ENCODE assay signal across 15 cellular contexts in genomic region chr11:94861306-94861845, GRCh38.
A peak's percentile ranks its signal among the peaks of the same experiment; 100 is the strongest.
DNase-seq lines count a peak whose midpoint lies in the region; ATAC-seq and TF ChIP-seq lines count a peak whose summit lies in the region.
"Had no signal": no experiment of that assay in that cellular context is flagged by ENCODE, and none has a peak within 500 bp of the region (broad histone marks: within the 10 kb centered on the region; RNA-seq: fewer than 3 reads in every experiment).

No MANE protein-coding gene starts in this region.

- H3K4me1 Mint-ChIP-seq in H9, result peaks cover 10 to 18% of the 10 kb centered on the region in 2 experiments
- H3K4me1 Mint-ChIP-seq in nephron progenitor cell, result peaks cover 12% of the 10 kb centered on the region
- H3K4me1 Mint-ChIP-seq: CD4-positive, alpha-beta memory T cell had no signal

- ATAC-seq in Panc1 (0 out of 2 replicates have a peak, but pooled peaks have one; percentile 34), GM18873 (IDR thresholded peaks at IDR 0.05; ENCODE audit: low FRiP score, unreplicated experiment) (no peak), GM19328 (IDR thresholded peaks at IDR 0.05; ENCODE audit: unreplicated experiment) (no peak), HG03108 (IDR thresholded peaks at IDR 0.05; ENCODE audit: unreplicated experiment) (no peak)
- ATAC-seq: A549, HCT116 had no signal

- no peaks in the 10 kb centered on the region for H3K23me2 ChIP-seq in H9 (ENCODE audit: insufficient read length, low read depth, low read length, poor library complexity, severe bottlenecking)

- H3K79me1 ChIP-seq in H9 (ENCODE audit: insufficient read depth, low read depth, low read length, poor library complexity, severe bottlenecking), result no peaks in the 10 kb centered on the region

- no peaks in the 10 kb centered on the region for H3K27me3 ChIP-seq in H9 (ENCODE audit: insufficient read depth, low read length)
- no peaks in the 10 kb centered on the region; the same call in 1 of the 2 replicates for H3K27me3 ChIP-seq in Panc1 (ENCODE audit: control insufficient read depth, insufficient read depth, low read length)
- H3K27me3 ChIP-seq in skeletal muscle tissue (ENCODE audit: control insufficient read depth in 3 of 3, insufficient read depth in 3 of 3, low read length in 3 of 3), result no peaks in the 10 kb centered on the region
- H3K27me3 ChIP-seq: BE2C had no signal

- intact Hi-C loops in Panc1 (cut with micrococcal nuclease; ENCODE audit: unreplicated experiment), result no loop called here

- H3K27me3 Mint-ChIP-seq in H9 (ENCODE audit: low read depth) (no peaks in the 10 kb centered on the region), nephron progenitor cell (ENCODE audit: low read depth, poor library complexity) (no peaks in the 10 kb centered on the region)

- no peak overlapping the region for H3K27ac ChIP-seq in H9 (ENCODE audit: insufficient read length, low read depth, low read length)
- H3K27ac ChIP-seq in Panc1 (ENCODE audit: low read length), result no peak overlapping the region
- H3K27ac ChIP-seq in skeletal muscle tissue (ENCODE audit: low read depth, low read length), result peak overlapping the region; percentile 74
- H3K27ac ChIP-seq: A549, C4-2B, HL-60 had no signal

- H3K14ac ChIP-seq in H9 (ENCODE audit: insufficient read depth, low read length), result no peak overlapping the region

- H3K4me3 Mint-ChIP-seq in H9 (no peak overlapping the region), nephron progenitor cell (no peak overlapping the region)
- H3K4me3 Mint-ChIP-seq: CD4-positive, alpha-beta memory T cell had no signal

- WGBS in H9 (ENCODE audit: extremely low coverage, insufficient read length, low lambda C conversion rate), result no CpG with 5 or more reads among the region's 9 CpGs

- H4K20me1 ChIP-seq in H9 (ENCODE audit: control insufficient read depth, insufficient read depth, insufficient read length), result no peaks in the 10 kb centered on the region

- H4K91ac ChIP-seq in H9 (ENCODE audit: insufficient read length, low read depth, low read length), result no peak overlapping the region

- H3K4me3 ChIP-seq in Panc1 (ENCODE audit: low read depth in 2 of 2, low read length in 2 of 2) (no peak overlapping the region), skeletal muscle tissue (ENCODE audit: low read length in 3 of 3) (no peak overlapping the region)
- H3K4me3 ChIP-seq: A549 had no signal

- H3K56ac ChIP-seq in H9 (ENCODE audit: insufficient read length, low read depth, low read length), result no peak overlapping the region

- H3K23ac ChIP-seq in H9 (ENCODE audit: insufficient read length, low read depth, low read length), result no peak overlapping the region

- H4K5ac ChIP-seq in H9 (ENCODE audit: insufficient read length, low read depth, low read length), result no peak overlapping the region

- no peak overlapping the region for H3K9ac ChIP-seq in H9 (ENCODE audit: extremely low read depth, insufficient read length, low read length)
- peak overlapping the region in 1 of 3 donors; percentile 4 for H3K9ac ChIP-seq in skeletal muscle tissue (ENCODE audit: low read depth in 1 of 3, low read length in 3 of 3)

- no peak overlapping the region for H2BK5ac ChIP-seq in H9 (ENCODE audit: insufficient read length, low read length)

- no peak overlapping the region for H2BK120ac ChIP-seq in H9 (ENCODE audit: low read depth, low read length, poor library complexity, severe bottlenecking)

- CTCF ChIA-PET in Panc1 (lab: Charles Lee), result interaction anchor here (0.6 kb wide), 1 partner anchor 35 kb away, joined by 6 read pairs; no protein-coding TSS in a partner anchor

- H2BK20ac ChIP-seq in H9 (ENCODE audit: low read depth, low read length, poor library complexity, severe bottlenecking), result no peak overlapping the region

- no peak overlapping the region for H3K4me2 ChIP-seq in H9 (ENCODE audit: insufficient read depth, insufficient read length, low read length)
- H3K4me2 ChIP-seq: A549 had no signal

- H2AK5ac ChIP-seq in H9 (ENCODE audit: insufficient read length, low read length), result no peak overlapping the region

- in situ Hi-C loops in Panc1 (cut with HindIII; ENCODE audit: low pct_unique_long_range_greater_than_20kb, low sequenced_read_pairs), result no loop called here

- H3K9me3 Mint-ChIP-seq in H9 (no peaks in the 10 kb centered on the region), nephron progenitor cell (no peaks in the 10 kb centered on the region)

- POLR2A ChIA-PET in Panc1 (lab: Charles Lee), result no interaction called here

- H3K36me3 ChIP-seq in Panc1 (ENCODE audit: control insufficient read depth, insufficient read depth, low read length) (no peaks in the 10 kb centered on the region), skeletal muscle tissue (ENCODE audit: control insufficient read depth in 3 of 3, insufficient read depth in 3 of 3, low read length in 3 of 3) (peaks cover 46 to 79% (median 62%) of the 10 kb centered on the region in 3 donors)

- H3K79me2 ChIP-seq in H9 (ENCODE audit: insufficient read depth, low read length), result no peaks in the 10 kb centered on the region

- DNase-seq in H9 (no peak), Panc1 (ENCODE audit: low read depth, low spot score) (no peak), nephron progenitor cell (no peak)
- DNase-seq: BE2C; CD4-positive, alpha-beta memory T cell; DND-41; GF-D8 had no signal

- no peak overlapping the region for H4K8ac ChIP-seq in H9 (replicated peaks; ENCODE audit: insufficient read length, low read depth, low read length)

- no peaks in the 10 kb centered on the region for H3K4me1 ChIP-seq in H9 (ENCODE audit: insufficient read depth, low read length)
- H3K4me1 ChIP-seq in Panc1 (ENCODE audit: control insufficient read depth, insufficient read depth, low read length), result no peaks in the 10 kb centered on the region
- H3K4me1 ChIP-seq in skeletal muscle tissue (ENCODE audit: control insufficient read depth in 3 of 3, insufficient read depth in 3 of 3, low read length in 3 of 3), result peaks cover 15 to 27% (median 26%) of the 10 kb centered on the region in 3 donors
- H3K4me1 ChIP-seq: A549, BE2C had no signal

- H3K27ac Mint-ChIP-seq in H9, result peak overlapping the region in 2 of 3 experiments; percentile 21 to 72; a peak in 3 of 7 replicates
- peak overlapping the region; percentile 80 for H3K27ac Mint-ChIP-seq in nephron progenitor cell
- H3K27ac Mint-ChIP-seq: CD4-positive, alpha-beta memory T cell had no signal

- no TSS peak for BruUV-seq in Panc1 (replicated peaks; lab: Mats Ljungman, UMichigan)

- H2AFZ ChIP-seq in H9 (ENCODE audit: low read length), result no peak overlapping the region

- no peaks in the 10 kb centered on the region for H3K9me3 ChIP-seq in H9 (ENCODE audit: control insufficient read depth, low read depth, low read length)
- no peaks in the 10 kb centered on the region for H3K9me3 ChIP-seq in Panc1 (ENCODE audit: control insufficient read depth, insufficient read depth, low read depth, low read length)
- no peaks in the 10 kb centered on the region for H3K9me3 ChIP-seq in skeletal muscle tissue (ENCODE audit: control insufficient read depth in 3 of 3, low read length in 3 of 3)
- H3K9me3 ChIP-seq: A549, BE2C had no signal

- TF ChIP-seq CTCF in H9 (conservative IDR thresholded peaks at IDR 0.05) (no peak), Panc1 (IDR thresholded peaks at IDR 0.05) (no peak), nephron progenitor cell (IDR thresholded peaks at IDR 0.05) (no peak)

- no peak overlapping the region for H3K18ac ChIP-seq in H9 (ENCODE audit: insufficient read length, low read depth, low read length)

- H3K4ac ChIP-seq in H9 (ENCODE audit: low read depth, low read length), result no peak overlapping the region

- H3K36me3 Mint-ChIP-seq in H9 (ENCODE audit: insufficient read depth in 1 of 3, low read depth in 3 of 3), result peaks cover 38 to 54% (median 43%) of the 10 kb centered on the region in 3 experiments
- H3K36me3 Mint-ChIP-seq in nephron progenitor cell (ENCODE audit: low read depth), result peaks cover 82% of the 10 kb centered on the region
- H3K36me3 Mint-ChIP-seq: CD4-positive, alpha-beta memory T cell had no signal

- H2BK12ac ChIP-seq in H9 (ENCODE audit: insufficient read length, low read depth, low read length), result no peak overlapping the region

- H3T11ph ChIP-seq in H9 (ENCODE audit: low read length), result no peak overlapping the region

- H2BK15ac ChIP-seq in H9 (ENCODE audit: low read depth, low read length), result no peak overlapping the region
